In the genomic region with DNA sequence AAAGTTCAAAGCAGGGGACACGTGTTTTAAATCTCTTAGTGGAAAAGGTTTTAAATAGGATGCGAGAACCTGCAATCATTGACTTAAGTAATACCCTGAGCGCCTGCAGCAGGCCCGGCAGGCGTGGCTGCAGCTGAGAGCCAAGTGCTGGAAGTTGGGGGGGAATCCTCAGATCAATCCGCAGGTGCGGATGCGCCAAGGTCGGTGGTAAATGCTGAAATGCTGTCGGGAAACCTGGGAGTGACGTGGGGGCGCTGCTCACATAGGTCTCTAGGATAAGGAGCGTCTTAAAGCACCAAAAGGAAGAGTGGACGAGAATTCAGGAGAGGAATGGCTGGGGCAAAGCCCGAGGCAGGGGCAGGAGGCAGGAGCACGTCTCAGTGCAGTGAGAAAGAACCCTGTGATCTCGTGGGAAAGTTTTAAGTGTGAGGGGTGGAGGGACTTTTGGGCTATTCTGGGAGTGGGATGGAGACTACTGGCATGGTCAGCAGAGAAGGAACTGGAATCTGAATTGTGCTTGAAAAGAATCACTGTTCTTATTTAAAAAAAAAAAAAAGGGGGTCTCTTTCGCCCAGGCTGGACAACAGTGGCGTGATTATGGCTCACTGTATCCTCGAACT, we compare ENCODE assay signal across 8 cellular contexts. TPM values are rescaled to one million over a fixed set of nuclear protein-coding genes. Genes with fewer than 3 reads are reported as not detected.
DNase-seq lines count a peak whose midpoint lies in the region; FAIRE-seq and TF ChIP-seq lines count a peak whose summit lies in the region.

No MANE protein-coding gene starts in this region.

- POLR2A ChIA-PET in PC-9 (lab: Charles Lee; ENCODE audit: unreplicated experiment), result interaction anchor here (0.7 kb wide), 2 partner anchors 20 to 45 kb away, joined by 3 to 5 read pairs; no protein-coding TSS in a partner anchor

- H4K20me1 ChIP-seq in PC-9 (ENCODE audit: insufficient read depth), result peaks cover 16% of the 10 kb centered on the region; the same call in 1 of the 2 replicates

- H3K4me3 ChIP-seq in PC-9 (peak overlapping the region; percentile 86), kidney (ENCODE audit: low read length in 2 of 2) (peak overlapping the region; percentile 87 to 89)

- H3K4me1 Mint-ChIP-seq in brain, result peaks cover 64% of the 10 kb centered on the region

- DNase-seq in D721Med (ENCODE audit: insufficient read length, low spot score), result no peak
- peak; percentile 65 for DNase-seq in HK-2 (ENCODE audit: unreplicated experiment)
- DNase-seq in PC-9, result peak in 1 of 2 experiments; percentile 43
- DNase-seq in kidney, result peak; percentile 83
- DNase-seq in stimulated activated CD4-positive, alpha-beta T cell treated with anti-CD3 and anti-CD28 coated beads, Interleukin-15, amount 100 ng/mL, for 24 hours, result peak; percentile 66
- DNase-seq in DMS153 treated with DMSO at 0.1 percent for 48 hours (lab: John Stamatoyannopoulos, UW; ENCODE audit: unreplicated experiment), result no peak
- no peak for DNase-seq in HPDE6-E6E7 (ENCODE audit: extremely low spot score)

- H3K4me1 ChIP-seq in PC-9 (replicated peaks; ENCODE audit: insufficient read depth) (peaks cover 75% of the 10 kb centered on the region), kidney (ENCODE audit: control insufficient read depth in 1 of 2, insufficient read depth in 1 of 2, low read depth in 1 of 2, low read length in 2 of 2) (peaks cover 0 to 16% of the 10 kb centered on the region in 2 donors)

- TF ChIP-seq CTCF in D721Med (IDR thresholded peaks at IDR 0.05; ENCODE audit: insufficient read depth, missing control alignments), result peak; percentile 23
- no peak; the same call in 1 of the 2 replicates for TF ChIP-seq CTCF in PC-9 (conservative IDR thresholded peaks at IDR 0.05)
- peak in 1 of 2 experiments; percentile 37 for TF ChIP-seq CTCF in brain (conservative IDR thresholded peaks at IDR 0.05)
- no peak for TF ChIP-seq CTCF in kidney (IDR thresholded peaks at IDR 0.05; ENCODE audit: borderline replicate concordance, extremely low read depth, insufficient read depth)

- peak overlapping the region; percentile 84 to 96 (median 87) for H3K27ac Mint-ChIP-seq in brain

- intact Hi-C loops in PC-9 (cut with micrococcal nuclease; ENCODE audit: unreplicated experiment) (loop anchor here (1.0 to 2.0 kb wide), 2 partner anchors 11 to 49 kb away; no protein-coding TSS in a partner anchor), kidney (cut with DNase I) (no loop called here)

- peak overlapping the region; percentile 96 for H3K4me2 ChIP-seq in PC-9

- no peaks in the 10 kb centered on the region for H3K9me3 ChIP-seq in PC-9 (ENCODE audit: insufficient read depth, low read depth)
- H3K9me3 ChIP-seq in kidney (ENCODE audit: control insufficient read depth in 1 of 2, low read length in 2 of 2), result no peaks in the 10 kb centered on the region

- H3K27me3 ChIP-seq in PC-9 (ENCODE audit: insufficient read depth, low read depth), result no peaks in the 10 kb centered on the region

- H2AFZ ChIP-seq in PC-9, result peak overlapping the region; percentile 32; the same call in 1 of the 2 replicates

- H3K36me3 Mint-ChIP-seq in brain, result peaks cover 2% of the 10 kb centered on the region

- H3K36me3 ChIP-seq in PC-9 (ENCODE audit: low read depth), result peaks cover 4% of the 10 kb centered on the region; the same call in 1 of the 2 replicates
- no peaks in the 10 kb centered on the region for H3K36me3 ChIP-seq in kidney (ENCODE audit: control insufficient read depth in 1 of 2, insufficient read depth in 2 of 2, low read length in 2 of 2)

- no peak for FAIRE-seq in D721Med (lab: Jason Lieb, UNC)
- no peak for FAIRE-seq in kidney (lab: Jason Lieb, UNC)

- no peaks in the 10 kb centered on the region for H3K9me2 ChIP-seq in PC-9 (ENCODE audit: insufficient read depth)

- peaks cover 56% of the 10 kb centered on the region for H3K79me2 ChIP-seq in PC-9 (ENCODE audit: low read depth)

- CTCF ChIA-PET in PC-9 (lab: Charles Lee), result interaction anchor here (0.6 kb wide), 1 partner anchor 22 kb away, joined by 3 read pairs; no protein-coding TSS in a partner anchor

- H3K27ac ChIP-seq in PC-9, result peak overlapping the region; percentile 95
- H3K27ac ChIP-seq in kidney (ENCODE audit: low read depth in 2 of 2, low read length in 2 of 2), result peak overlapping the region; percentile 56 to 85

- H3K9me3 Mint-ChIP-seq in brain, result no peaks in the 10 kb centered on the region

- peak overlapping the region; percentile 87 to 94 (median 90) for H3K4me3 Mint-ChIP-seq in brain

- H3F3A ChIP-seq in PC-9 (ENCODE audit: insufficient read depth, low read depth), result peaks cover 62% of the 10 kb centered on the region

- peak overlapping the region; percentile 65 to 87 for H3K9ac ChIP-seq in kidney (ENCODE audit: low read length in 2 of 2)

- TSS peak; percentile 82 for BruUV-seq in PC-9 (replicated peaks; lab: Mats Ljungman, UMichigan)

- H3K27me3 Mint-ChIP-seq in brain, result peaks cover 3% of the 10 kb centered on the region

RNA-seq across cellular contexts. Expression of a gene that starts 0.9 kb away (rescaled TPM):
- total RNA-seq in PC-9 (2021) (24.9 and 27.7 TPM in 2 replicates), kidney (6.3 TPM)
- polyA plus RNA-seq in brain (ENCODE audit: insufficient read depth, low read depth, low replicate concordance) (35.8 TPM), kidney (ENCODE audit: insufficient read depth, low read depth, low replicate concordance) (4.1 TPM)

RNA-seq across cellular contexts. Expression of a gene that starts 36.2 kb away (rescaled TPM):
- total RNA-seq in PC-9 (2021) (12.5 and 12.6 TPM in 2 replicates), kidney (22.6 TPM)
- polyA plus RNA-seq in brain (ENCODE audit: insufficient read depth, low read depth, low replicate concordance) (15.8 TPM), kidney (ENCODE audit: insufficient read depth, low read depth, low replicate concordance) (13.2 TPM)

RNA-seq across cellular contexts. Expression of a gene that starts 43.5 kb away (rescaled TPM):
- 0.98 TPM in 1 of 2 replicates, not detected in the other for total RNA-seq in PC-9 (2021)
- 0.14 TPM for polyA plus RNA-seq in brain (ENCODE audit: insufficient read depth, low read depth, low replicate concordance)
- total RNA-seq in kidney, result 4.2 TPM
- 0.17 TPM for polyA plus RNA-seq in kidney (ENCODE audit: insufficient read depth, low read depth, low replicate concordance)

RNA-seq across cellular contexts. Expression of a gene that starts 43.6 kb away (rescaled TPM):
- total RNA-seq in PC-9 (2021), result 30.8 and 38.9 TPM in 2 replicates
- polyA plus RNA-seq in brain (ENCODE audit: insufficient read depth, low read depth, low replicate concordance), result 6.6 TPM
- 72.0 TPM for total RNA-seq in kidney
- polyA plus RNA-seq in kidney (ENCODE audit: insufficient read depth, low read depth, low replicate concordance), result 1.1 TPM

Comparison
In these comparisons a context has a peak if more than half of its experiments do, and no peak if none do; other contexts are left out.
1. DNase-seq: peak in HK-2 (single experiment), kidney (single experiment) and stimulated activated CD4-positive, alpha-beta T cell treated with anti-CD3 and anti-CD28 coated beads, Interleukin-15, amount 100 ng/mL, for 24 hours (single experiment); none in D721Med (single experiment), DMS153 treated with DMSO at 0.1 percent for 48 hours (single experiment) and HPDE6-E6E7 (single experiment).